ENCODE assay signal across 27 cellular contexts in the genomic region with DNA sequence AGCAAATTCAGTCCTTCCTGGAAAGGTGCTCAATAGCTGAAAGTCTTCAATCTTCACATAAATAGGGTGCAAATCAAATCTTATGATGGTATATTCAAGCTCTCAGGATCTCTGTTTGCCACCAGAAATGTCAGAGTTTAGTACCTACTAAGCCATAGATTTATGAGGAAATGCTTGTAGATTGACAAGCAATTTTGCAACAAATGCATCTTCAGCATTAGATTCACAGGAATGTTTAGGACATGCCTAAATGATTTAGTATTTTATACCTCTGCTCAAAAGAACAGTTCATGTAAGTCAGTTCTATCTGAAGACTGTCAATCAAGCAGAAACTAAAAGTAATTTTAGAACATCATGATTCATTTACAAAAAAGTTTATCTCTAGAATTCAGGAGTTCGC.
"Had no signal": no experiment of that assay in that cellular context is flagged by ENCODE, and none has a peak within 500 bp of the region (broad histone marks: within the 10 kb centered on the region; RNA-seq: fewer than 3 reads in every experiment).

No MANE protein-coding gene starts in this region.

- H3K27me3 Mint-ChIP-seq: activated naive CD8-positive, alpha-beta T cell; activated T-cell treated with anti-CD3 and anti-CD28 coated beads, Interleukin-2, amount 50 U/mL, for 24 hours; activated T-helper 17 cell treated with anti-CD3 and anti-CD28 coated beads, Interleukin-2, amount 50 U/mL, for 72 hours; central memory CD8-positive, alpha-beta T cell; stimulated activated naive CD8-positive, alpha-beta T cell treated with anti-CD3 and anti-CD28 coated beads, Interleukin-15, amount 100 ng/mL, for 72 hours; T-helper 17 cell had no signal

- H3K9me3 Mint-ChIP-seq: activated T-cell treated with anti-CD3 and anti-CD28 coated beads, Interleukin-2, amount 50 U/mL, for 24 hours; activated T-helper 17 cell treated with anti-CD3 and anti-CD28 coated beads, Interleukin-2, amount 50 U/mL, for 72 hours; endodermal cell; stimulated activated naive CD8-positive, alpha-beta T cell treated with anti-CD3 and anti-CD28 coated beads, Interleukin-15, amount 100 ng/mL, for 72 hours had no signal

- FAIRE-seq: colon, small intestine had no signal

- DNase-seq: activated CD4-positive, alpha-beta T cell treated with anti-CD3 and anti-CD28 coated beads for 1 hour; activated CD4-positive, alpha-beta T cell treated with anti-CD3 and anti-CD28 coated beads, Interleukin-2, amount 50 U/mL, for 1 hour; activated CD8-positive, alpha-beta memory T cell treated with anti-CD3 and anti-CD28 coated beads for 24 hours; activated CD8-positive, alpha-beta memory T cell treated with anti-CD3 and anti-CD28 coated beads, Interleukin-2, amount 50 U/mL, for 4 hours; activated naive CD4-positive, alpha-beta T cell; activated T-cell treated with anti-CD3 and anti-CD28 coated beads, Interleukin-2, amount 50 U/mL, for 24 hours; adrenal gland; dorsolateral prefrontal cortex; endodermal cell; heart left ventricle; left ventricle myocardium superior; midbrain; natural killer cell; occipital lobe; small intestine; stimulated activated CD4-positive, alpha-beta T cell treated with anti-CD3 and anti-CD28 coated beads, Interleukin-2, amount 100 ng/mL, for 24 hours; stimulated activated naive CD8-positive, alpha-beta T cell treated with anti-CD3 and anti-CD28 coated beads, Interleukin-15, amount 100 ng/mL, for 72 hours; T-helper 17 cell; tibial artery had no signal

- H3K27me3 ChIP-seq: adrenal gland, ascending aorta, gastroesophageal sphincter, heart left ventricle, tibial artery had no signal

- H3K9me3 ChIP-seq: adrenal gland, ascending aorta, gastroesophageal sphincter, heart left ventricle, tibial artery had no signal

- H3K27ac Mint-ChIP-seq: activated naive CD8-positive, alpha-beta T cell; activated T-cell treated with anti-CD3 and anti-CD28 coated beads, Interleukin-2, amount 50 U/mL, for 24 hours; activated T-helper 17 cell treated with anti-CD3 and anti-CD28 coated beads, Interleukin-2, amount 50 U/mL, for 72 hours; endodermal cell; natural killer cell; stimulated activated effector memory CD8-positive, alpha-beta T cell treated with anti-CD3 and anti-CD28 coated beads, Interleukin-12 subunit alpha, Interleukin-12 subunit beta, amount 100 ng/mL, for 72 hours; stimulated activated naive CD8-positive, alpha-beta T cell treated with anti-CD3 and anti-CD28 coated beads, Interleukin-15, amount 100 ng/mL, for 72 hours; T-helper 17 cell had no signal

- H3K27ac ChIP-seq: adrenal gland, ascending aorta, dorsolateral prefrontal cortex, epithelial cell of prostate, gastroesophageal sphincter, heart left ventricle, tibial artery had no signal

- H3K36me3 ChIP-seq: adrenal gland, ascending aorta, gastroesophageal sphincter, heart left ventricle, tibial artery had no signal

- H3K4me3 ChIP-seq: adrenal gland, ascending aorta, dorsolateral prefrontal cortex, gastroesophageal sphincter, heart left ventricle, tibial artery had no signal

- H3K36me3 Mint-ChIP-seq: activated naive CD8-positive, alpha-beta T cell; natural killer cell; stimulated activated effector memory CD8-positive, alpha-beta T cell treated with anti-CD3 and anti-CD28 coated beads, Interleukin-12 subunit alpha, Interleukin-12 subunit beta, amount 100 ng/mL, for 72 hours had no signal

- H3K4me3 Mint-ChIP-seq: activated naive CD8-positive, alpha-beta T cell; activated T-cell treated with anti-CD3 and anti-CD28 coated beads, Interleukin-2, amount 50 U/mL, for 24 hours; activated T-helper 17 cell treated with anti-CD3 and anti-CD28 coated beads, Interleukin-2, amount 50 U/mL, for 72 hours; central memory CD8-positive, alpha-beta T cell; endodermal cell; natural killer cell; stimulated activated effector memory CD8-positive, alpha-beta T cell treated with anti-CD3 and anti-CD28 coated beads, Interleukin-12 subunit alpha, Interleukin-12 subunit beta, amount 100 ng/mL, for 72 hours; stimulated activated naive CD8-positive, alpha-beta T cell treated with anti-CD3 and anti-CD28 coated beads, Interleukin-15, amount 100 ng/mL, for 72 hours; T-helper 17 cell had no signal

- H3K4me1 Mint-ChIP-seq: activated T-helper 17 cell treated with anti-CD3 and anti-CD28 coated beads, Interleukin-2, amount 50 U/mL, for 72 hours; central memory CD8-positive, alpha-beta T cell; natural killer cell; stimulated activated effector memory CD8-positive, alpha-beta T cell treated with anti-CD3 and anti-CD28 coated beads, Interleukin-12 subunit alpha, Interleukin-12 subunit beta, amount 100 ng/mL, for 72 hours; stimulated activated naive CD8-positive, alpha-beta T cell treated with anti-CD3 and anti-CD28 coated beads, Interleukin-15, amount 100 ng/mL, for 72 hours; T-helper 17 cell had no signal

- H3K4me1 ChIP-seq: ascending aorta, gastroesophageal sphincter, tibial artery had no signal
